Comparison of ENCODE assay signal across 26 cellular contexts in genomic region chr3:164407111-164407510, GRCh38.
"Had no signal": no experiment of that assay in that cellular context is flagged by ENCODE, and none has a peak within 500 bp of the region (broad histone marks: within the 10 kb centered on the region; RNA-seq: fewer than 3 reads in every experiment).

No MANE protein-coding gene starts in this region.

- H3K9me3 Mint-ChIP-seq: activated CD4-positive, alpha-beta T cell treated with anti-CD3 and anti-CD28 coated beads, Interleukin-2, amount 10 ng/mL, durations not matched to agents 7 days and 5 days had no signal

- H3K4me3 Mint-ChIP-seq: activated CD4-positive, alpha-beta T cell treated with anti-CD3 and anti-CD28 coated beads, Interleukin-2, amount 10 ng/mL, durations not matched to agents 7 days and 5 days; activated CD8-positive, alpha-beta T cell treated with anti-CD3 and anti-CD28 coated beads for 36 hours; activated naive CD8-positive, alpha-beta T cell; activated T-cell treated with anti-CD3 and anti-CD28 coated beads, Interleukin-2, amount 50 U/mL, for 4 hours; activated T-helper 17 cell treated with anti-CD3 and anti-CD28 coated beads, Interleukin-2, amount 50 U/mL, for 72 hours; central memory CD8-positive, alpha-beta T cell; WTC11 had no signal

- DNase-seq: activated CD4-positive, alpha-beta T cell treated with anti-CD3 and anti-CD28 coated beads for 1 hour; activated CD4-positive, alpha-beta T cell treated with anti-CD3 and anti-CD28 coated beads for 4 hours; activated CD4-positive, alpha-beta T cell treated with anti-CD3 and anti-CD28 coated beads, Interleukin-2, amount 10 ng/mL, durations not matched to agents 7 days and 5 days; activated CD4-positive, alpha-beta T cell treated with anti-CD3 and anti-CD28 coated beads, Interleukin-2, amount 50 U/mL, for 48 hours; activated CD8-positive, alpha-beta memory T cell treated with anti-CD3 and anti-CD28 coated beads for 24 hours; activated CD8-positive, alpha-beta T cell treated with anti-CD3 and anti-CD28 coated beads for 36 hours; activated effector memory CD4-positive, alpha-beta T cell treated with Interleukin-2 at 50 U/mL for 16 hours; activated gamma-delta T cell treated with Interleukin-2 at 50 U/mL for 16 hours; activated naive CD4-positive, alpha-beta T cell treated with anti-CD3 and anti-CD28 coated beads, Interleukin-2, amount 50 U/mL, for 16 hours; activated naive CD4-positive, alpha-beta T cell treated with Interleukin-2 at 50 U/mL for 16 hours; activated T-cell treated with anti-CD3 and anti-CD28 coated beads, Interleukin-2, amount 50 U/mL, for 4 hours; amniotic stem cell; anterior cingulate cortex; brain microvascular endothelial cell; effector CD8-positive, alpha-beta T cell; esophagus squamous epithelium; foreskin melanocyte; heart right ventricle; T-helper 2 cell had no signal

- H3K4me1 Mint-ChIP-seq: activated CD4-positive, alpha-beta T cell treated with anti-CD3 and anti-CD28 coated beads, Interleukin-2, amount 10 ng/mL, durations not matched to agents 7 days and 5 days; activated T-helper 17 cell treated with anti-CD3 and anti-CD28 coated beads, Interleukin-2, amount 50 U/mL, for 72 hours; central memory CD8-positive, alpha-beta T cell had no signal

- H3K27me3 Mint-ChIP-seq: activated CD4-positive, alpha-beta T cell treated with anti-CD3 and anti-CD28 coated beads, Interleukin-2, amount 10 ng/mL, durations not matched to agents 7 days and 5 days; activated CD8-positive, alpha-beta T cell treated with anti-CD3 and anti-CD28 coated beads for 36 hours; activated naive CD8-positive, alpha-beta T cell; activated T-helper 17 cell treated with anti-CD3 and anti-CD28 coated beads, Interleukin-2, amount 50 U/mL, for 72 hours; central memory CD8-positive, alpha-beta T cell had no signal

- H3K36me3 ChIP-seq: brain microvascular endothelial cell, esophagus squamous epithelium, gastroesophageal sphincter, heart right ventricle had no signal

- H3K4me3 ChIP-seq: esophagus squamous epithelium, gastroesophageal sphincter, heart right ventricle had no signal

- H3K9me3 ChIP-seq: esophagus squamous epithelium, gastroesophageal sphincter had no signal

- H3K27me3 ChIP-seq: brain microvascular endothelial cell, esophagus squamous epithelium, gastroesophageal sphincter, heart right ventricle had no signal

- H3K27ac ChIP-seq: brain microvascular endothelial cell, epithelial cell of prostate, esophagus squamous epithelium, gastroesophageal sphincter, heart right ventricle, VCaP had no signal

- ATAC-seq: activated CD8-positive, alpha-beta T cell treated with anti-CD3 and anti-CD28 coated beads for 36 hours; activated T-cell treated with anti-CD3 and anti-CD28 coated beads, Interleukin-2, amount 50 U/mL, for 4 hours; activated T-helper 17 cell treated with anti-CD3 and anti-CD28 coated beads, Interleukin-2, amount 50 U/mL, for 72 hours; gastroesophageal sphincter; heart right ventricle; WTC11 had no signal

- H3K4me1 ChIP-seq: esophagus squamous epithelium, gastroesophageal sphincter, heart right ventricle had no signal

- H3K27ac Mint-ChIP-seq: activated CD4-positive, alpha-beta T cell treated with anti-CD3 and anti-CD28 coated beads, Interleukin-2, amount 10 ng/mL, durations not matched to agents 7 days and 5 days; activated CD8-positive, alpha-beta T cell treated with anti-CD3 and anti-CD28 coated beads for 36 hours; activated naive CD8-positive, alpha-beta T cell; activated T-helper 17 cell treated with anti-CD3 and anti-CD28 coated beads, Interleukin-2, amount 50 U/mL, for 72 hours; WTC11 had no signal

- H3K36me3 Mint-ChIP-seq: activated naive CD8-positive, alpha-beta T cell; WTC11 had no signal
